Comparison of ENCODE assay signal across 1 cellular context in the genomic region with DNA sequence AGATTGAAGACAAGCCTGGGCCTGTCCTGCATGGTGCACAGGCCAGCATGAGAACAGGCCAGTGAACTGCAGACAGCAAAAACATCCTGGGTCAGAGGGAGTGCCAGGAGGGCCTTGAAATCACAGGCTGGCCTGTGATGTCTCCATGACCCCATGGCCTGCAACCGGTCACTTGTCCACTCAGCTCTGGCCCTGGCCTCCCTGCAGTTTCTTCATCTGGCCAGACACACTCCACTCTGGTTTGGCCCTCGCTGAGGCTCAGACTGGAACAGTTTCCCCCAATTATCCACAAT.
TF ChIP-seq lines count a peak whose summit lies in the region.

No MANE protein-coding gene starts in this region.

TF ChIP-seq in SK-N-SH treated with all-trans-retinoic acid at 6 μM for 48 hours, 23 proteins besides CTCF, POLR2A, EP300 and RAD21 (continued from another document):
- TF ChIP-seq OSR1 (CRISPR knock-in tag; IDR thresholded peaks at IDR 0.05) (no peak), BACH2 (CRISPR knock-in tag; IDR thresholded peaks at IDR 0.05; ENCODE audit: borderline replicate concordance) (no peak), CSDC2 (CRISPR knock-in tag; IDR thresholded peaks at IDR 0.05) (no peak), GLIS3 (CRISPR knock-in tag; IDR thresholded peaks at IDR 0.05) (no peak), RARB (CRISPR knock-in tag; IDR thresholded peaks at IDR 0.05) (no peak), ESRRG (CRISPR knock-in tag; IDR thresholded peaks at IDR 0.05) (no peak), TCF4 (CRISPR knock-in tag; IDR thresholded peaks at IDR 0.05; ENCODE audit: borderline replicate concordance) (no peak)
- TF ChIP-seq, protein P1, sequence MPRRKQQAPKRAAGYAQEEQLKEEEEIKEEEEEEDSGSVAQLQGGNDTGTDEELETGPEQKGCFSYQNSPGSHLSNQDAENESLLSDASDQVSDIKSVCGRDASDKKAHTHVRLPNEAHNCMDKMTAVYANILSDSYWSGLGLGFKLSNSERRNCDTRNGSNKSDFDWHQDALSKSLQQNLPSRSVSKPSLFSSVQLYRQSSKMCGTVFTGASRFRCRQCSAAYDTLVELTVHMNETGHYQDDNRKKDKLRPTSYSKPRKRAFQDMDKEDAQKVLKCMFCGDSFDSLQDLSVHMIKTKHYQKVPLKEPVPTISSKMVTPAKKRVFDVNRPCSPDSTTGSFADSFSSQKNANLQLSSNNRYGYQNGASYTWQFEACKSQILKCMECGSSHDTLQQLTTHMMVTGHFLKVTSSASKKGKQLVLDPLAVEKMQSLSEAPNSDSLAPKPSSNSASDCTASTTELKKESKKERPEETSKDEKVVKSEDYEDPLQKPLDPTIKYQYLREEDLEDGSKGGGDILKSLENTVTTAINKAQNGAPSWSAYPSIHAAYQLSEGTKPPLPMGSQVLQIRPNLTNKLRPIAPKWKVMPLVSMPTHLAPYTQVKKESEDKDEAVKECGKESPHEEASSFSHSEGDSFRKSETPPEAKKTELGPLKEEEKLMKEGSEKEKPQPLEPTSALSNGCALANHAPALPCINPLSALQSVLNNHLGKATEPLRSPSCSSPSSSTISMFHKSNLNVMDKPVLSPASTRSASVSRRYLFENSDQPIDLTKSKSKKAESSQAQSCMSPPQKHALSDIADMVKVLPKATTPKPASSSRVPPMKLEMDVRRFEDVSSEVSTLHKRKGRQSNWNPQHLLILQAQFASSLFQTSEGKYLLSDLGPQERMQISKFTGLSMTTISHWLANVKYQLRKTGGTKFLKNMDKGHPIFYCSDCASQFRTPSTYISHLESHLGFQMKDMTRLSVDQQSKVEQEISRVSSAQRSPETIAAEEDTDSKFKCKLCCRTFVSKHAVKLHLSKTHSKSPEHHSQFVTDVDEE (CRISPR knock-in tag; IDR thresholded peaks at IDR 0.05): no peak
- TF ChIP-seq, protein P2, sequence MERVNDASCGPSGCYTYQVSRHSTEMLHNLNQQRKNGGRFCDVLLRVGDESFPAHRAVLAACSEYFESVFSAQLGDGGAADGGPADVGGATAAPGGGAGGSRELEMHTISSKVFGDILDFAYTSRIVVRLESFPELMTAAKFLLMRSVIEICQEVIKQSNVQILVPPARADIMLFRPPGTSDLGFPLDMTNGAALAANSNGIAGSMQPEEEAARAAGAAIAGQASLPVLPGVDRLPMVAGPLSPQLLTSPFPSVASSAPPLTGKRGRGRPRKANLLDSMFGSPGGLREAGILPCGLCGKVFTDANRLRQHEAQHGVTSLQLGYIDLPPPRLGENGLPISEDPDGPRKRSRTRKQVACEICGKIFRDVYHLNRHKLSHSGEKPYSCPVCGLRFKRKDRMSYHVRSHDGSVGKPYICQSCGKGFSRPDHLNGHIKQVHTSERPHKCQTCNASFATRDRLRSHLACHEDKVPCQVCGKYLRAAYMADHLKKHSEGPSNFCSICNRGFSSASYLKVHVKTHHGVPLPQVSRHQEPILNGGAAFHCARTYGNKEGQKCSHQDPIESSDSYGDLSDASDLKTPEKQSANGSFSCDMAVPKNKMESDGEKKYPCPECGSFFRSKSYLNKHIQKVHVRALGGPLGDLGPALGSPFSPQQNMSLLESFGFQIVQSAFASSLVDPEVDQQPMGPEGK (CRISPR knock-in tag; IDR thresholded peaks at IDR 0.05; ENCODE audit: borderline replicate concordance): no peak
- TF ChIP-seq, protein P3, sequence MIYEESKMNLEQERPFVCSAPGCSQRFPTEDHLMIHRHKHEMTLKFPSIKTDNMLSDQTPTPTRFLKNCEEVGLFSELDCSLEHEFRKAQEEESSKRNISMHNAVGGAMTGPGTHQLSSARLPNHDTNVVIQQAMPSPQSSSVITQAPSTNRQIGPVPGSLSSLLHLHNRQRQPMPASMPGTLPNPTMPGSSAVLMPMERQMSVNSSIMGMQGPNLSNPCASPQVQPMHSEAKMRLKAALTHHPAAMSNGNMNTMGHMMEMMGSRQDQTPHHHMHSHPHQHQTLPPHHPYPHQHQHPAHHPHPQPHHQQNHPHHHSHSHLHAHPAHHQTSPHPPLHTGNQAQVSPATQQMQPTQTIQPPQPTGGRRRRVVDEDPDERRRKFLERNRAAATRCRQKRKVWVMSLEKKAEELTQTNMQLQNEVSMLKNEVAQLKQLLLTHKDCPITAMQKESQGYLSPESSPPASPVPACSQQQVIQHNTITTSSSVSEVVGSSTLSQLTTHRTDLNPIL (CRISPR knock-in tag; IDR thresholded peaks at IDR 0.05; ENCODE audit: low read depth): no peak
